Comparison of ENCODE assay signal across 23 cellular contexts in the genomic region with DNA sequence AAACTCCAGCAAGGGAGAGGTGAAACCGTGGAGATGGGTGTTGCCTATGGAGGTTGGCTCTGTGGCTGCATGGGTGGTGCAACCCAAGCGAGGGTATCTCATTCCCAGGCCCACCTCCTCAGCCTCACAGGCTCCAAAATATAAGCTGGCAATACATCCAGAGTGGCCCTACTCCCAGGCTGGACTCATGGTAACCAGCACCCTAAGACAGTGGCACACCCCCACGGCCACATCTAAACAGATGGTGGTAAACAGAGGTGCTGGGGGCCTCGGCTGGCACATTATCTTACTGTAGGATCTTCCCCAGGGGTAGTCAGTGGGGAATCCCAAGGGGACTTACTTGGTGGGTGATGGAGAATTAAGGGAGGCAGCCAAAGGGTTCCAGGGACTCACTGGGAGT. TPM values are rescaled to one million over a fixed set of nuclear protein-coding genes. Genes with fewer than 3 reads are reported as not detected.
DNase-seq lines count a peak whose midpoint lies in the region; ATAC-seq, FAIRE-seq and TF ChIP-seq lines count a peak whose summit lies in the region.
"Had no signal": no experiment of that assay in that cellular context is flagged by ENCODE, and none has a peak within 500 bp of the region (broad histone marks: within the 10 kb centered on the region; RNA-seq: fewer than 3 reads in every experiment).

No MANE protein-coding gene starts in this region.

- H3K27me3 Mint-ChIP-seq in CD4-positive, alpha-beta T cell = no peaks in the 10 kb centered on the region
- H3K27me3 Mint-ChIP-seq: dendritic cell treated with granulocyte-macrophage colony-stimulating factor and Interleukin-4, amounts not matched to agents 40 ng/mL and 50 ng/mL, for 4 days had no signal

- CTCF ChIA-PET in A549 (lab: Yijun Ruan, JAX) = interaction anchor here (1.3 to 1.9 kb wide), 2 partner anchors 8 to 54 kb away, joined by 4 to 9 read pairs; a partner anchor contains a TSS
- CTCF ChIA-PET in CD4-positive, alpha-beta T cell (lab: Charles Lee) = no interaction called here

- H3K9me3 ChIP-seq in A549 = no peaks in the 10 kb centered on the region
- no peaks in the 10 kb centered on the region for H3K9me3 ChIP-seq in CD4-positive, alpha-beta T cell (ENCODE audit: control insufficient read depth, low read length)
- H3K9me3 ChIP-seq: adrenal gland, lower lobe of right lung, right atrium auricular region, SJCRH30, thyroid gland had no signal

- no peak for FAIRE-seq in A549 (lab: Jason Lieb, UNC)
- FAIRE-seq: endothelial cell of umbilical vein, G401.6, H1, HepG2, islet of Langerhans had no signal

- no peak for DNase-seq in A549 (ENCODE audit: low read depth in 1 of 2, low spot score in 1 of 2)
- no peak for DNase-seq in CD4-positive, alpha-beta T cell
- DNase-seq in activated T-cell treated with anti-CD3 and anti-CD28 coated beads, Interleukin-2, amount 50 U/mL, for 48 hours = peak; percentile 33 to 40
- DNase-seq in mesenteric fat pad (ENCODE audit: low spot score) = peak; percentile 43
- no peak for DNase-seq in SHP77 treated with DMSO at 0.1 percent for 48 hours (lab: John Stamatoyannopoulos, UW)
- no peak for DNase-seq in left colon
- DNase-seq in inferior parietal cortex (ENCODE audit: extremely low spot score) = no peak
- DNase-seq: lower lobe of right lung, NCI-H187, NCI-H774, SJCRH30, thyroid gland had no signal

- no peaks in the 10 kb centered on the region for H3K9me3 Mint-ChIP-seq in CD4-positive, alpha-beta T cell
- H3K9me3 Mint-ChIP-seq: dendritic cell treated with granulocyte-macrophage colony-stimulating factor and Interleukin-4, amounts not matched to agents 40 ng/mL and 50 ng/mL, for 4 days; T-helper 1 cell treated with Interleukin-12 subunit alpha and Interleukin-12 subunit beta and Interleukin-4 antibody, amounts not matched to agents 30 μg/mL and 1 μg/mL, for 36 hours had no signal

- ATAC-seq in A549 = no peak
- ATAC-seq in CD4-positive, alpha-beta T cell (ENCODE audit: poor library complexity) = no peak
- no peak for ATAC-seq in left colon
- no peak for ATAC-seq in HG02610 (IDR thresholded peaks at IDR 0.05; ENCODE audit: unreplicated experiment)
- ATAC-seq: HepG2, lower lobe of right lung had no signal

- peaks cover 73% of the 10 kb centered on the region for H3K36me3 Mint-ChIP-seq in CD4-positive, alpha-beta T cell (ENCODE audit: low read depth)

- TF ChIP-seq POLR2A in A549 (IDR thresholded peaks at IDR 0.05; ENCODE audit: low read length) = no peak

- intact Hi-C loops in CD4-positive, alpha-beta T cell (cut with DNase I, micrococcal nuclease) = loop anchor here (5.0 kb wide), 2 partner anchors 33 to 52 kb away; a partner anchor contains a TSS
- intact Hi-C loops in left colon (cut with DNase I, micrococcal nuclease) = no loop called here

- H3K27ac Mint-ChIP-seq in CD4-positive, alpha-beta T cell = peak overlapping the region; percentile 90
- H3K27ac Mint-ChIP-seq: dendritic cell treated with granulocyte-macrophage colony-stimulating factor and Interleukin-4, amounts not matched to agents 40 ng/mL and 50 ng/mL, for 4 days; T-helper 1 cell treated with Interleukin-12 subunit alpha and Interleukin-12 subunit beta and Interleukin-4 antibody, amounts not matched to agents 30 μg/mL and 1 μg/mL, for 36 hours had no signal

- no peaks in the 10 kb centered on the region for H3K27me3 ChIP-seq in CD4-positive, alpha-beta T cell (ENCODE audit: control insufficient read depth, insufficient read depth, low read length)
- H3K27me3 ChIP-seq: adrenal gland, right atrium auricular region, SJCRH30, thyroid gland had no signal

- peaks cover 71% of the 10 kb centered on the region for H3K4me1 Mint-ChIP-seq in CD4-positive, alpha-beta T cell (ENCODE audit: low read depth)

- TF ChIP-seq CTCF in A549 (IDR thresholded peaks at IDR 0.05) = no peak
- TF ChIP-seq CTCF in CD4-positive, alpha-beta T cell (IDR thresholded peaks at IDR 0.05) = no peak

- H3K4me3 Mint-ChIP-seq in CD4-positive, alpha-beta T cell = peak overlapping the region; percentile 25
- H3K4me3 Mint-ChIP-seq: dendritic cell treated with granulocyte-macrophage colony-stimulating factor and Interleukin-4, amounts not matched to agents 40 ng/mL and 50 ng/mL, for 4 days; T-helper 1 cell treated with Interleukin-12 subunit alpha and Interleukin-12 subunit beta and Interleukin-4 antibody, amounts not matched to agents 30 μg/mL and 1 μg/mL, for 36 hours had no signal

- no peak overlapping the region for H3K4me3 ChIP-seq in A549
- H3K4me3 ChIP-seq: adrenal gland, lower lobe of right lung, right atrium auricular region, SJCRH30, thyroid gland had no signal

- peak overlapping the region; percentile 57 to 89; a peak in 4 of 6 replicates for H3K27ac ChIP-seq in A549
- H3K27ac ChIP-seq in CD4-positive, alpha-beta T cell (ENCODE audit: low read depth, low read length) = peak overlapping the region; percentile 47
- H3K27ac ChIP-seq: adrenal gland, lower lobe of right lung, right atrium auricular region, SJCRH30, thyroid gland, VCaP had no signal

- peaks cover 45% of the 10 kb centered on the region for H3K4me1 ChIP-seq in A549
- H3K4me1 ChIP-seq: right atrium auricular region had no signal

- TF ChIP-seq EP300 in A549 (IDR thresholded peaks at IDR 0.05) = no peak

- no peak overlapping the region for H3K4me2 ChIP-seq in A549

- TF ChIP-seq RAD21 in A549 (conservative IDR thresholded peaks at IDR 0.05 in 1 of 2, IDR thresholded peaks at IDR 0.05 in 1 of 2) = no peak

- POLR2A ChIA-PET in A549 (lab: Yijun Ruan, JAX) = no interaction called here
- POLR2A ChIA-PET in CD4-positive, alpha-beta T cell (lab: Charles Lee) = interaction anchor here (0.8 to 1.2 kb wide), 2 partner anchors 38 to 69 kb away, joined by 3 read pairs; no protein-coding TSS in a partner anchor

- 94% methylated on average over 2 of the region's 4 CpGs for WGBS in A549 (ENCODE audit: missing lambda C conversion rate)

TF ChIP-seq in A549, 52 proteins besides CTCF, POLR2A, EP300 and RAD21:
- TF ChIP-seq KDM1A (IDR thresholded peaks at IDR 0.05; ENCODE audit: low read depth) (no peak), NFE2L2 (conservative IDR thresholded peaks at IDR 0.05; ENCODE audit: low read length) (no peak)

RNA-seq across cellular contexts. Expression of a gene that starts 33.7 kb away (rescaled TPM):
- polyA plus RNA-seq in A549 (2011; rRNA removed) = 112 TPM in 2 replicates
- 233 and 294 TPM in 2 replicates for polyA plus RNA-seq in A549 (2012; cell fraction: cytosol; rRNA removed)
- 237 and 312 TPM in 2 replicates for polyA plus RNA-seq in A549 (2012; cell fraction: nucleus; rRNA removed)
- 213 to 228 TPM (median 215 TPM) in 3 replicates for polyA plus RNA-seq in A549 (2017; fragmentation: RNase III; extraction: RNeasy Plus Mini Kit Qiagen cat#74134 plus additional on column Dnase treatment)
- polyA minus RNA-seq in A549 (2011; rRNA and poly(A)+ RNA removed) = 107 and 161 TPM in 2 replicates
- 100 to 1,000 TPM; 247 to 248 TPM for total RNA-seq in CD4-positive, alpha-beta T cell
- 104 TPM for total RNA-seq in mesenteric fat pad
- total RNA-seq in left colon = 10 to 100 TPM; 64.0 to 68.4 TPM

RNA-seq across cellular contexts. Expression of a gene that starts 54.0 kb away (rescaled TPM):
- polyA plus RNA-seq in A549 (2011; rRNA removed) (28.8 and 38.7 TPM in 2 replicates), A549 (2017; fragmentation: RNase III; extraction: RNeasy Plus Mini Kit Qiagen cat#74134 plus additional on column Dnase treatment) (60.9 to 66.9 TPM (median 61.8 TPM) in 3 replicates)
- 51.6 and 57.2 TPM in 2 replicates for polyA plus RNA-seq in A549 (2012; cell fraction: cytosol; rRNA removed)
- polyA plus RNA-seq in A549 (2012; cell fraction: nucleus; rRNA removed) = 60.1 and 67.8 TPM in 2 replicates
- polyA minus RNA-seq in A549 (2011; rRNA and poly(A)+ RNA removed) = 40.0 and 41.5 TPM in 2 replicates
- total RNA-seq in CD4-positive, alpha-beta T cell = 1 to 10 TPM; 1.2 to 1.6 TPM
- total RNA-seq in mesenteric fat pad (31.1 TPM), left colon (10 to 100 TPM in 1 of 2 donors, 1 to 10 TPM in 1; 8.8 to 10.3 TPM)

RNA-seq across cellular contexts. Expression of a gene that starts 54.3 kb away (rescaled TPM):
- 29.3 and 32.9 TPM in 2 replicates for polyA plus RNA-seq in A549 (2011; rRNA removed)
- 17.7 and 19.1 TPM in 2 replicates for polyA plus RNA-seq in A549 (2012; cell fraction: cytosol; rRNA removed)
- polyA plus RNA-seq in A549 (2012; cell fraction: nucleus; rRNA removed) = 15.8 and 17.8 TPM in 2 replicates
- polyA plus RNA-seq in A549 (2017; fragmentation: RNase III; extraction: RNeasy Plus Mini Kit Qiagen cat#74134 plus additional on column Dnase treatment) = 18.4 to 21.0 TPM (median 19.0 TPM) in 3 replicates
- 34.0 and 36.5 TPM in 2 replicates for polyA minus RNA-seq in A549 (2011; rRNA and poly(A)+ RNA removed)
- 1 to 10 TPM; 1.3 to 1.6 TPM for total RNA-seq in CD4-positive, alpha-beta T cell
- 16.5 TPM for total RNA-seq in mesenteric fat pad
- 10 to 100 TPM; 18.5 to 18.8 TPM for total RNA-seq in left colon

Comparison
In these comparisons a context has a peak if more than half of its experiments do, and no peak if none do; other contexts are left out.
1. DNase-seq: peak in activated T-cell treated with anti-CD3 and anti-CD28 coated beads, Interleukin-2, amount 50 U/mL, for 48 hours (2 of 2) and mesenteric fat pad (single experiment); none in A549 (0 of 2), CD4-positive, alpha-beta T cell (0 of 10), SHP77 treated with DMSO at 0.1 percent for 48 hours (single experiment), left colon (0 of 2) and inferior parietal cortex (single experiment).
2. intact Hi-C loops: an anchor here in CD4-positive, alpha-beta T cell (5.0 kb wide); none called in left colon.